In genomic region chr3:106765342-106765741, GRCh38 we compare ENCODE assay signal across 14 cellular contexts.
DNase-seq lines count a peak whose midpoint lies in the region; ATAC-seq, FAIRE-seq and TF ChIP-seq lines count a peak whose summit lies in the region.
"Had no signal": no experiment of that assay in that cellular context is flagged by ENCODE, and none has a peak within 500 bp of the region (broad histone marks: within the 10 kb centered on the region; RNA-seq: fewer than 3 reads in every experiment).

No MANE protein-coding gene starts in this region.

- in situ Hi-C loops in astrocyte of the cerebellum (cut with HindIII; ENCODE audit: low sequenced_read_pairs): no loop called here

- H3K9me3 ChIP-seq in A549 (no peaks in the 10 kb centered on the region), esophagus muscularis mucosa (no peaks in the 10 kb centered on the region)
- H3K9me3 ChIP-seq: testis had no signal

- no peak overlapping the region for H3K4me3 ChIP-seq in A549
- H3K4me3 ChIP-seq in astrocyte of the cerebellum (ENCODE audit: low read depth, low read length): no peak overlapping the region
- no peak overlapping the region for H3K4me3 ChIP-seq in esophagus muscularis mucosa
- H3K4me3 ChIP-seq: testis had no signal

- no peak for FAIRE-seq in A549 (lab: Jason Lieb, UNC)
- FAIRE-seq: colon had no signal

- CTCF ChIA-PET in A549 (lab: Yijun Ruan, JAX): no interaction called here

- H3K4me2 ChIP-seq in A549: no peak overlapping the region

- TF ChIP-seq POLR2A in A549 (IDR thresholded peaks at IDR 0.05; ENCODE audit: low read length): no peak
- no peak for TF ChIP-seq POLR2A in esophagus muscularis mucosa (IDR thresholded peaks at IDR 0.05; ENCODE audit: low read depth)

- H3K27ac ChIP-seq in A549 (no peak overlapping the region), esophagus muscularis mucosa (replicated peaks in 1 of 4) (no peak overlapping the region)
- H3K27ac ChIP-seq: testis had no signal

- no peak for TF ChIP-seq RAD21 in A549 (conservative IDR thresholded peaks at IDR 0.05 in 1 of 2, IDR thresholded peaks at IDR 0.05 in 1 of 2)

- H3K4me1 ChIP-seq in A549: 0 out of 3 replicates have a peak, but pooled peaks cover 4% of the 10 kb centered on the region
- H3K4me1 ChIP-seq in esophagus muscularis mucosa: no peaks in the 10 kb centered on the region
- H3K4me1 ChIP-seq: testis had no signal

- TF ChIP-seq CTCF in A549 (IDR thresholded peaks at IDR 0.05): no peak
- TF ChIP-seq CTCF in astrocyte of the cerebellum (IDR thresholded peaks at IDR 0.05; ENCODE audit: low read depth, low read length, missing control alignments): no peak
- no peak for TF ChIP-seq CTCF in esophagus muscularis mucosa (IDR thresholded peaks at IDR 0.05)

- POLR2A ChIA-PET in A549 (lab: Yijun Ruan, JAX): no interaction called here

- H3K27me3 ChIP-seq in esophagus muscularis mucosa: no peaks in the 10 kb centered on the region
- H3K27me3 ChIP-seq: testis had no signal

- TF ChIP-seq EP300 in A549 (IDR thresholded peaks at IDR 0.05): no peak
- TF ChIP-seq EP300 in esophagus muscularis mucosa (IDR thresholded peaks at IDR 0.05): no peak

- peak in 1 of 2 experiments; percentile 14 for DNase-seq in A549 (ENCODE audit: low read depth in 1 of 2, low spot score in 1 of 2)
- peak; percentile 93 for DNase-seq in HS-5 (ENCODE audit: low read depth)
- peak; percentile 68 for DNase-seq in astrocyte of the cerebellum (ENCODE audit: low read depth)
- peak; percentile 17 for DNase-seq in hepatic stellate cell (ENCODE audit: low spot score)
- DNase-seq in esophagus muscularis mucosa (ENCODE audit: extremely low spot score): no peak
- DNase-seq in T-helper 2 cell: no peak
- DNase-seq in DMS53 treated with DMSO at 0.1 percent for 48 hours (lab: John Stamatoyannopoulos, UW; ENCODE audit: unreplicated experiment): no peak
- DNase-seq: activated CD4-positive, alpha-beta T cell treated with anti-CD3 and anti-CD28 coated beads, Interleukin-2, amount 50 U/mL, for 48 hours; activated naive CD4-positive, alpha-beta T cell; hippocampal formation; NCI-H1417 treated with DMSO at 0.1 percent for 48 hours; testis had no signal

- ATAC-seq in A549: peak; percentile 48 to 62; a peak in 4 of 6 replicates
- ATAC-seq in GM19035 (IDR thresholded peaks at IDR 0.05; ENCODE audit: unreplicated experiment): no peak

- intact Hi-C loops in esophagus muscularis mucosa (cut with DNase I): no loop called here

- no peaks in the 10 kb centered on the region for H3K36me3 ChIP-seq in esophagus muscularis mucosa

- WGBS in A549 (ENCODE audit: missing lambda C conversion rate): 45% methylated on average over 7 of the region's 7 CpGs
- 88% methylated on average over 7 of the region's 7 CpGs for WGBS in esophagus muscularis mucosa

TF ChIP-seq in A549, 52 proteins besides CTCF, POLR2A, EP300 and RAD21:
- TF ChIP-seq POLR2AphosphoS2 (conservative IDR thresholded peaks at IDR 0.05; ENCODE audit: low read length) (no peak), FOSL2 (IDR thresholded peaks at IDR 0.05) (0 out of 2 replicates have a peak, but pooled peaks have one; percentile 7), FOSL2 (CRISPR knock-in tag; IDR thresholded peaks at IDR 0.05) (0 out of 2 replicates have a peak, but pooled peaks have one; percentile 3), MYC (IDR thresholded peaks at IDR 0.05; ENCODE audit: borderline replicate concordance, low read length) (no peak), CEBPB (IDR thresholded peaks at IDR 0.05) (peak in 1 of 2 experiments; percentile 54; a peak in 2 of 4 replicates)

Comparison
In these comparisons a context has a peak if more than half of its experiments do, and no peak if none do; other contexts are left out.
1. DNase-seq: peak in HS-5 (single experiment), astrocyte of the cerebellum (single experiment) and hepatic stellate cell (single experiment); none in esophagus muscularis mucosa (single experiment), T-helper 2 cell (0 of 5) and DMS53 treated with DMSO at 0.1 percent for 48 hours (single experiment).